ENCODE assay signal across 27 cellular contexts in genomic region chr6:20313086-20313485, GRCh38.
"Had no signal": no experiment of that assay in that cellular context is flagged by ENCODE, and none has a peak within 500 bp of the region (broad histone marks: within the 10 kb centered on the region; RNA-seq: fewer than 3 reads in every experiment).

No MANE protein-coding gene starts in this region.

- H3K27me3 Mint-ChIP-seq: activated naive CD8-positive, alpha-beta T cell treated with anti-CD3 and anti-CD28 coated beads for 36 hours; effector memory CD8-positive, alpha-beta T cell had no signal

- H3K27ac Mint-ChIP-seq: activated naive CD8-positive, alpha-beta T cell treated with anti-CD3 and anti-CD28 coated beads for 36 hours; activated T-helper 2 cell treated with anti-CD3 and anti-CD28 coated beads, Interferon-gamma antibody, Interleukin-2, Interleukin-4, amounts not matched to agents 10 μg/mL and 5 μg/mL and 100 μg/mL, durations not matched to agents 14 hours and 24 hours and 36 hours; effector memory CD8-positive, alpha-beta T cell; immature natural killer cell; neural progenitor cell; stimulated activated naive B cell treated with anti-CD40 and anti-IgM and Interleukin-4, amounts not matched to agents 10 μg/mL and 1 μg/mL and 100 μg/mL, for 72 hours; T-helper 2 cell treated with Interferon-gamma antibody and Interleukin-4, amounts not matched to agents 5 μg/mL and 100 μg/mL, for 36 hours had no signal

- H3K9me3 Mint-ChIP-seq: activated naive CD8-positive, alpha-beta T cell treated with anti-CD3 and anti-CD28 coated beads for 36 hours; activated T-cell treated with anti-CD3 and anti-CD28 coated beads, Interleukin-2, amount 50 U/mL, for 4 hours; immature natural killer cell had no signal

- H3K4me3 Mint-ChIP-seq: activated naive CD8-positive, alpha-beta T cell treated with anti-CD3 and anti-CD28 coated beads for 36 hours; activated T-cell treated with anti-CD3 and anti-CD28 coated beads, Interleukin-2, amount 50 U/mL, for 4 hours; effector memory CD8-positive, alpha-beta T cell; immature natural killer cell; naive thymus-derived CD8-positive, alpha-beta T cell; neural progenitor cell; stimulated activated naive B cell treated with anti-CD40 and anti-IgM and Interleukin-4, amounts not matched to agents 10 μg/mL and 1 μg/mL and 100 μg/mL, for 72 hours; T-helper 2 cell treated with Interferon-gamma antibody and Interleukin-4, amounts not matched to agents 5 μg/mL and 100 μg/mL, for 36 hours had no signal

- H3K9me3 ChIP-seq: lower lobe of right lung, thoracic aorta, upper lobe of left lung had no signal

- H3K4me1 Mint-ChIP-seq: activated naive CD8-positive, alpha-beta T cell treated with anti-CD3 and anti-CD28 coated beads for 36 hours had no signal

- DNase-seq: activated CD4-positive, alpha-beta T cell treated with anti-CD3 and anti-CD28 coated beads for 1 hour; activated CD4-positive, alpha-beta T cell treated with anti-CD3 and anti-CD28 coated beads, Interleukin-2, amount 50 U/mL, for 1 hour; activated CD8-positive, alpha-beta memory T cell treated with anti-CD3 and anti-CD28 coated beads for 24 hours; activated CD8-positive, alpha-beta memory T cell treated with anti-CD3 and anti-CD28 coated beads, Interleukin-2, amount 50 U/mL, for 48 hours; activated naive CD4-positive, alpha-beta T cell treated with Interleukin-2 at 50 U/mL for 16 hours; activated naive CD8-positive, alpha-beta T cell treated with anti-CD3 and anti-CD28 coated beads for 36 hours; activated T-cell treated with anti-CD3 and anti-CD28 coated beads, Interleukin-2, amount 50 U/mL, for 4 hours; central memory CD4-positive, alpha-beta T cell; effector memory CD8-positive, alpha-beta T cell; glutamatergic neuron; immature natural killer cell; lower lobe of right lung; naive thymus-derived CD8-positive, alpha-beta T cell; posterior cingulate gyrus; stimulated activated CD4-positive, alpha-beta T cell treated with anti-CD3 and anti-CD28 coated beads, Interleukin-15, amount 100 ng/mL, for 24 hours; stimulated activated naive B cell treated with anti-CD40 and anti-IgM and Interleukin-4, amounts not matched to agents 10 μg/mL and 1 μg/mL and 100 μg/mL, for 72 hours; upper lobe of left lung had no signal

- H3K4me3 ChIP-seq: esophagus muscularis mucosa, hepatocyte, lower lobe of right lung, neural progenitor cell, smooth muscle cell, thoracic aorta, upper lobe of left lung had no signal

- H3K36me3 ChIP-seq: esophagus muscularis mucosa, lower lobe of right lung, neural progenitor cell, thoracic aorta, upper lobe of left lung had no signal

- ATAC-seq: activated T-cell treated with anti-CD3 and anti-CD28 coated beads, Interleukin-2, amount 50 U/mL, for 4 hours; effector memory CD8-positive, alpha-beta T cell; left lobe of liver; lower lobe of right lung; naive thymus-derived CD8-positive, alpha-beta T cell; sciatic nerve; stimulated activated naive B cell treated with anti-CD40 and anti-IgM and Interleukin-4, amounts not matched to agents 10 μg/mL and 1 μg/mL and 100 μg/mL, for 72 hours had no signal

- H3K27ac ChIP-seq: esophagus muscularis mucosa, hepatocyte, lower lobe of right lung, neural progenitor cell, thoracic aorta, upper lobe of left lung, VCaP had no signal

- H3K36me3 Mint-ChIP-seq: activated naive CD8-positive, alpha-beta T cell treated with anti-CD3 and anti-CD28 coated beads for 36 hours; naive thymus-derived CD8-positive, alpha-beta T cell; neural progenitor cell; stimulated activated naive B cell treated with anti-CD40 and anti-IgM and Interleukin-4, amounts not matched to agents 10 μg/mL and 1 μg/mL and 100 μg/mL, for 72 hours had no signal

- H3K27me3 ChIP-seq: hepatocyte, neural progenitor cell, upper lobe of left lung had no signal
